1 cellular context compared by ENCODE assay signal in genomic region chr15:66760968-66761722, GRCh38.
TF ChIP-seq lines count a peak whose summit lies in the region.

No MANE protein-coding gene starts in this region.

TF ChIP-seq in GM12878, 131 proteins besides CTCF, POLR2A, EP300 and RAD21 (continued from another document):
- TF ChIP-seq RUNX3 (IDR thresholded peaks at IDR 0.05; ENCODE audit: low read length) (no peak), HDGF (IDR thresholded peaks at IDR 0.05) (no peak), E2F8 (IDR thresholded peaks at IDR 0.05; ENCODE audit: low read depth, partially characterized antibody) (no peak), SMC3 (IDR thresholded peaks at IDR 0.05; ENCODE audit: borderline replicate concordance, low read length) (no peak), ZNF274 (IDR thresholded peaks at IDR 0.05; ENCODE audit: insufficient read depth, insufficient read length) (no peak), IRF3 (IDR thresholded peaks at IDR 0.05) (no peak), MTA2 (IDR thresholded peaks at IDR 0.05; ENCODE audit: low read depth) (no peak), MTA3 (IDR thresholded peaks at IDR 0.05; ENCODE audit: borderline replicate concordance, low read length) (no peak), CHD1 (IDR thresholded peaks at IDR 0.05; ENCODE audit: low read depth, low read length) (no peak)
